Comparison of ENCODE assay signal across 8 cellular contexts in the genomic region with DNA sequence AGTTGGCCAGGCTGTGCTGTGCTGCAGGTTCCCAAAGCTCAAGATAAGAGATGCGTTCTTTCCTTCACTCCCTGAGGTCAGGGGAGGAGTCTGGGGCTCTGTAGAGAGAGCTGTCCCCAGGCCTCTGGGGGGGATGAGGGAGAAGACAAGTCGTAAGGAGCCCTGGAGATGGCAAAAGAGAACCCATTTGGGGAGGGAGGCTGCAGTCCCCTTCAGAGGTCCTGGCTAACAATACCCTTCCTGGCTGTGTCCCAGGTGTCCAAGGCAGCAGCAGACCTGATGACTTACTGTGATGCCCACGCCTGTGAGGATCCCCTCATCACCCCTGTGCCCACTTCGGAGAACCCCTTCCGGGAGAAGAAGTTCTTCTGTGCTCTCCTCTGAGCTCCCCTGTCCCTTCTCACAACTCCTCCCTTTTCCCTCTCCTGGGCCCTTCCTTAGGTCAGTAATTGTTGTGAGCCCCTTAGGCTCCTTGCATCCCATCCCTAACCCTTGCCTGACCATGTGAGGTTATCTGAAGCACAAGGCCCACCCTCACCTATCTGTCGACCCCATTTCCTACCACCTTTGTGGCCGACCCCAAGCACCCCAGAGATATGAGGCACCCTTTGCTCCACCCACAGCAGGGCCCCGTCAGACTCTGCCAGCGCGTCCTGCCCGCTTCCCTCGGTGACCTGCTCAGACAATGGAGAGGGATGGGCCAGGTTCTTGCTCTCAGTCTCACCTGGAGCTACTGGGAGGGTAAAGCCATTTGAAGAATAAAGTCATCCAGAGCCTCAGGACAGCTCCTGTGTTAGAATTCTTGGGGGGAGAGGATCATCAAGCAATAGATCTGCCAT. TPM values are rescaled to one million over a fixed set of nuclear protein-coding genes. Genes with fewer than 3 reads are reported as not detected.
DNase-seq lines count a peak whose midpoint lies in the region; ATAC-seq, FAIRE-seq and TF ChIP-seq lines count a peak whose summit lies in the region.

No MANE protein-coding gene starts in this region.

- intact Hi-C loops in activated CD8-positive, alpha-beta T cell treated with anti-CD3 and anti-CD28 coated beads for 36 hours (cut with micrococcal nuclease): no loop called here
- intact Hi-C loops in ovary (cut with DNase I): no loop called here

- H3K27me3 ChIP-seq in HUES48 (ENCODE audit: control insufficient read depth, insufficient read depth, low read length): no peaks in the 10 kb centered on the region
- no peaks in the 10 kb centered on the region for H3K27me3 ChIP-seq in ovary

- no peaks in the 10 kb centered on the region for H3K9me3 Mint-ChIP-seq in activated CD8-positive, alpha-beta T cell treated with anti-CD3 and anti-CD28 coated beads for 36 hours

- peak overlapping the region; percentile 89 for H3K4me2 ChIP-seq in A549

- no peak for TF ChIP-seq EP300 in A549 (IDR thresholded peaks at IDR 0.05)
- no peak for TF ChIP-seq EP300 in ovary (IDR thresholded peaks at IDR 0.05)

- FAIRE-seq in A549 (lab: Jason Lieb, UNC): no peak

- no peak for TF ChIP-seq POLR2A in A549 (IDR thresholded peaks at IDR 0.05; ENCODE audit: low read length)
- no peak for TF ChIP-seq POLR2A in erythroblast (IDR thresholded peaks at IDR 0.05; ENCODE audit: low read length)
- no peak for TF ChIP-seq POLR2A in ovary (IDR thresholded peaks at IDR 0.05)

- H3K36me3 ChIP-seq in HUES48 (ENCODE audit: control insufficient read depth, insufficient read depth, low read length) (peaks cover 39% of the 10 kb centered on the region), ovary (no peaks in the 10 kb centered on the region)

- no peaks in the 10 kb centered on the region for H3K27me3 Mint-ChIP-seq in activated CD8-positive, alpha-beta T cell treated with anti-CD3 and anti-CD28 coated beads for 36 hours

- H3K4me1 Mint-ChIP-seq in activated CD8-positive, alpha-beta T cell treated with anti-CD3 and anti-CD28 coated beads for 36 hours (ENCODE audit: low read depth): peaks cover 59% of the 10 kb centered on the region

- TF ChIP-seq CTCF in A549 (IDR thresholded peaks at IDR 0.05): no peak
- TF ChIP-seq CTCF in activated CD8-positive, alpha-beta T cell treated with anti-CD3 and anti-CD28 coated beads for 36 hours (IDR thresholded peaks at IDR 0.05): no peak
- TF ChIP-seq CTCF in ovary (IDR thresholded peaks at IDR 0.05): no peak

- POLR2A ChIA-PET in A549 (lab: Yijun Ruan, JAX): interaction anchor here (0.5 to 6.1 kb wide), 15 partner anchors 9 to 147 kb away, joined by 3 to 64 read pairs (median 4); a partner anchor contains a TSS
- POLR2A ChIA-PET in activated CD8-positive, alpha-beta T cell treated with anti-CD3 and anti-CD28 coated beads for 36 hours (lab: Charles Lee): interaction anchor here (0.6 to 6.3 kb wide), 32 partner anchors 12 to 175 kb away, joined by 3 to 41 read pairs (median 4); a partner anchor contains a TSS

- H3K4me3 Mint-ChIP-seq in activated CD8-positive, alpha-beta T cell treated with anti-CD3 and anti-CD28 coated beads for 36 hours: peak overlapping the region; percentile 91

- CTCF ChIA-PET in A549 (lab: Yijun Ruan, JAX): interaction anchor here (0.6 to 5.3 kb wide), 13 partner anchors 8 to 334 kb away, joined by 3 to 37 read pairs (median 4); a partner anchor contains a TSS
- CTCF ChIA-PET in activated CD8-positive, alpha-beta T cell treated with anti-CD3 and anti-CD28 coated beads for 36 hours (lab: Charles Lee): interaction anchor here (0.9 to 2.5 kb wide), 10 partner anchors 10 to 314 kb away, joined by 3 to 13 read pairs (median 3); a partner anchor contains a TSS

- peaks cover 49% of the 10 kb centered on the region for H3K36me3 Mint-ChIP-seq in activated CD8-positive, alpha-beta T cell treated with anti-CD3 and anti-CD28 coated beads for 36 hours (ENCODE audit: low read depth)

- peak overlapping the region; percentile 68 for H3K9ac ChIP-seq in HUES48 (ENCODE audit: low read depth, low read length)

- H3K9me3 ChIP-seq in A549 (no peaks in the 10 kb centered on the region), HUES48 (ENCODE audit: control insufficient read depth, insufficient read depth, low read length) (no peaks in the 10 kb centered on the region), ovary (no peaks in the 10 kb centered on the region)

- peak overlapping the region; percentile 41 for H3K4me3 ChIP-seq in A549
- H3K4me3 ChIP-seq in HUES48 (ENCODE audit: low read depth, low read length): peak overlapping the region; percentile 79
- peak overlapping the region; percentile 67 for H3K4me3 ChIP-seq in ovary

- no peak for TF ChIP-seq RAD21 in A549 (conservative IDR thresholded peaks at IDR 0.05 in 1 of 2, IDR thresholded peaks at IDR 0.05 in 1 of 2)

- H3K4me1 ChIP-seq in A549: peaks cover 43% of the 10 kb centered on the region
- peaks cover 19% of the 10 kb centered on the region for H3K4me1 ChIP-seq in HUES48 (ENCODE audit: control insufficient read depth, insufficient read depth, low read length)
- peaks cover 18% of the 10 kb centered on the region for H3K4me1 ChIP-seq in ovary (ENCODE audit: insufficient read depth)

- DNase-seq in A549 (ENCODE audit: low read depth in 1 of 2, low spot score in 1 of 2) (no peak), erythroblast (lab: John Stamatoyannopoulos, UW) (peak; percentile 70 to 75), ovary (peak; percentile 44 to 66 (median 59)), NCI-H1694 treated with DMSO at 0.1 percent for 48 hours (lab: John Stamatoyannopoulos, UW) (no peak)
- DNase-seq in activated CD8-positive, alpha-beta T cell treated with anti-CD3 and anti-CD28 coated beads for 36 hours: peak; percentile 76

- peak overlapping the region; percentile 99 for H3K27ac Mint-ChIP-seq in activated CD8-positive, alpha-beta T cell treated with anti-CD3 and anti-CD28 coated beads for 36 hours

- ATAC-seq in A549 (no peak), GM18502 (IDR thresholded peaks at IDR 0.05; ENCODE audit: poor library complexity, unreplicated experiment) (no peak), HG03571 (IDR thresholded peaks at IDR 0.05; ENCODE audit: unreplicated experiment) (no peak)
- ATAC-seq in activated CD8-positive, alpha-beta T cell treated with anti-CD3 and anti-CD28 coated beads for 36 hours: peak; percentile 40

- H3K27ac ChIP-seq in A549: peak overlapping the region; percentile 79 to 91
- H3K27ac ChIP-seq in HUES48 (ENCODE audit: low read depth, low read length): peak overlapping the region; percentile 98
- peak overlapping the region; percentile 76 to 81 for H3K27ac ChIP-seq in ovary

- WGBS in A549 (ENCODE audit: missing lambda C conversion rate): 85% methylated on average over 12 of the region's 12 CpGs
- 30 to 35% (median 31%) methylated on average over 12 of the region's 12 CpGs for WGBS in ovary, 3 donors

TF ChIP-seq in A549, 52 proteins besides CTCF, POLR2A, EP300 and RAD21 (continues in another document):
- TF ChIP-seq RCOR1 (IDR thresholded peaks at IDR 0.05; ENCODE audit: low read depth, low read length) (no peak), GATA3 (IDR thresholded peaks at IDR 0.05; ENCODE audit: borderline replicate concordance) (no peak), FOSB (CRISPR knock-in tag; IDR thresholded peaks at IDR 0.05) (no peak)

RNA-seq across cellular contexts. Expression of a gene that starts 1.2 kb away (rescaled TPM):
- polyA plus RNA-seq in A549 (2011; rRNA removed) (not detected in 2 replicates), A549 (2017; fragmentation: RNase III; extraction: RNeasy Plus Mini Kit Qiagen cat#74134 plus additional on column Dnase treatment) (0.15 TPM in 1 of 3 replicates, not detected in the others), ovary (under 1 TPM; 0.18 to 0.30 TPM)
- polyA plus RNA-seq in A549 (2012; cell fraction: cytosol; rRNA removed): 0.04 TPM in 1 of 2 replicates, not detected in the other
- 0.10 TPM in 1 of 2 replicates, not detected in the other for polyA plus RNA-seq in A549 (2012; cell fraction: nucleus; rRNA removed)
- not detected in 2 replicates for polyA minus RNA-seq in A549 (2011; rRNA and poly(A)+ RNA removed)
- not detected for total RNA-seq in activated CD8-positive, alpha-beta T cell treated with anti-CD3 and anti-CD28 coated beads for 36 hours
- under 1 TPM in 5 of 7 donors, not detected in 2; 0.27 to 0.73 (median 0.37) TPM for total RNA-seq in ovary

RNA-seq across cellular contexts. Expression of a gene that starts 1.4 kb away (rescaled TPM):
- polyA plus RNA-seq in A549 (2011; rRNA removed) (63.9 and 101 TPM in 2 replicates), A549 (2017; fragmentation: RNase III; extraction: RNeasy Plus Mini Kit Qiagen cat#74134 plus additional on column Dnase treatment) (63.0 to 72.4 TPM (median 64.5 TPM) in 3 replicates), ovary (10 to 100 TPM; 49.2 to 57.8 TPM)
- 97.9 and 118 TPM in 2 replicates for polyA plus RNA-seq in A549 (2012; cell fraction: cytosol; rRNA removed)
- polyA plus RNA-seq in A549 (2012; cell fraction: nucleus; rRNA removed): 127 and 182 TPM in 2 replicates
- polyA minus RNA-seq in A549 (2011; rRNA and poly(A)+ RNA removed): 98.1 and 142 TPM in 2 replicates
- 10 to 100 TPM; 22.1 to 24.1 TPM for total RNA-seq in activated CD8-positive, alpha-beta T cell treated with anti-CD3 and anti-CD28 coated beads for 36 hours
- 100 to 1,000 TPM in 1 of 7 donors, 10 to 100 TPM in 6; 31.4 to 122 (median 57.2) TPM for total RNA-seq in ovary

RNA-seq across cellular contexts. Expression of a gene that starts 18.6 kb away (rescaled TPM):
- polyA plus RNA-seq in A549 (2011; rRNA removed): 31.4 and 31.6 TPM in 2 replicates
- polyA plus RNA-seq in A549 (2012; cell fraction: cytosol; rRNA removed): 18.4 and 20.8 TPM in 2 replicates
- polyA plus RNA-seq in A549 (2012; cell fraction: nucleus; rRNA removed): 11.6 and 16.1 TPM in 2 replicates
- polyA plus RNA-seq in A549 (2017; fragmentation: RNase III; extraction: RNeasy Plus Mini Kit Qiagen cat#74134 plus additional on column Dnase treatment): 71.3 to 79.5 TPM (median 74.4 TPM) in 3 replicates
- polyA minus RNA-seq in A549 (2011; rRNA and poly(A)+ RNA removed): 17.1 and 17.8 TPM in 2 replicates
- 10 to 100 TPM; 54.9 to 58.6 TPM for total RNA-seq in activated CD8-positive, alpha-beta T cell treated with anti-CD3 and anti-CD28 coated beads for 36 hours
- 10 to 100 TPM; 11.0 to 50.0 (median 41.2) TPM for total RNA-seq in ovary
- 10 to 100 TPM; 38.0 to 81.2 TPM for polyA plus RNA-seq in ovary

RNA-seq across cellular contexts. Expression of a gene that starts 19.3 kb away (rescaled TPM):
- polyA plus RNA-seq in A549 (2011; rRNA removed): 0.03 and 0.04 TPM in 2 replicates
- 0.05 TPM in 2 replicates for polyA plus RNA-seq in A549 (2012; cell fraction: cytosol; rRNA removed)
- 0.43 and 0.47 TPM in 2 replicates for polyA plus RNA-seq in A549 (2012; cell fraction: nucleus; rRNA removed)
- 0.03 to 0.08 TPM (median 0.08 TPM) in 3 replicates for polyA plus RNA-seq in A549 (2017; fragmentation: RNase III; extraction: RNeasy Plus Mini Kit Qiagen cat#74134 plus additional on column Dnase treatment)
- 0.29 and 0.70 TPM in 2 replicates for polyA minus RNA-seq in A549 (2011; rRNA and poly(A)+ RNA removed)
- total RNA-seq in activated CD8-positive, alpha-beta T cell treated with anti-CD3 and anti-CD28 coated beads for 36 hours: not detected
- total RNA-seq in ovary: 10 to 100 TPM; 19.5 to 38.6 (median 25.5) TPM
- polyA plus RNA-seq in ovary: 10 to 100 TPM; 18.5 to 23.1 TPM

RNA-seq across cellular contexts. Expression of a gene that starts 19.6 kb away (rescaled TPM):
- polyA plus RNA-seq in A549 (2011; rRNA removed) (42.6 and 44.0 TPM in 2 replicates), A549 (2017; fragmentation: RNase III; extraction: RNeasy Plus Mini Kit Qiagen cat#74134 plus additional on column Dnase treatment) (32.6 to 34.1 TPM (median 33.5 TPM) in 3 replicates), ovary (10 to 100 TPM; 30.5 to 53.6 TPM)
- 21.7 and 21.9 TPM in 2 replicates for polyA plus RNA-seq in A549 (2012; cell fraction: cytosol; rRNA removed)
- 16.7 and 25.4 TPM in 2 replicates for polyA plus RNA-seq in A549 (2012; cell fraction: nucleus; rRNA removed)
- 20.7 and 27.0 TPM in 2 replicates for polyA minus RNA-seq in A549 (2011; rRNA and poly(A)+ RNA removed)
- total RNA-seq in activated CD8-positive, alpha-beta T cell treated with anti-CD3 and anti-CD28 coated beads for 36 hours: 10 to 100 TPM; 33.7 to 37.9 TPM
- total RNA-seq in ovary: 10 to 100 TPM; 19.4 to 42.9 (median 30.4) TPM

Comparison
In these comparisons a context has a peak if more than half of its experiments do, and no peak if none do; other contexts are left out.
1. DNase-seq: peak in activated CD8-positive, alpha-beta T cell treated with anti-CD3 and anti-CD28 coated beads for 36 hours (single experiment), erythroblast (2 of 2) and ovary (5 of 5); none in A549 (0 of 2) and NCI-H1694 treated with DMSO at 0.1 percent for 48 hours (single experiment).
2. Peak in every context shown above with its lines, with median percentiles within 50 percentile points of each other: H3K27ac ChIP-seq and H3K4me3 ChIP-seq.